Comparison of ENCODE assay signal across 36 cellular contexts in the genomic region with DNA sequence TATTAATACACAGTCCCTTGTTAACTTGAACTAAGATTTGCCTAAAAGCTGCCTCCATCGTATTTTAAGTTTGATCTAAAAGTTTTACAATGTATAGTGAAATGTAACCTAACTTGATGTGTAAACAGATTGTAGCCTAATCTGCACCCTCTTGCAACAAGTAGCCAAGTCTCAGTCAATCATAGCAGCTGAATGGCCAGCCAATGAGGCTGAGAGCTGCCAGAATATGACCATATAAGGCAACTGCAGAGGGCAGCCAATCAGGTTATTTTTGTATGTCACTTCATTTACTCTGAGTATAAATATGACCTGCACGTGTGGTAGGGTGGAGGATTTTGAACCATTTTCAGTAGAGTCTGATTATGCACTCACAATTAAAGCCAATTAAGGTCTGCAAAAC. TPM values are rescaled to one million over a fixed set of nuclear protein-coding genes. Genes with fewer than 3 reads are reported as not detected.
"Had no signal": no experiment of that assay in that cellular context is flagged by ENCODE, and none has a peak within 500 bp of the region (broad histone marks: within the 10 kb centered on the region; RNA-seq: fewer than 3 reads in every experiment).

No MANE protein-coding gene starts in this region.

- DNase-seq: activated B cell treated with CpG ODN at 0.5 μM for 24 hours; activated CD4-positive, alpha-beta memory T cell treated with anti-CD3 and anti-CD28 coated beads for 36 hours; activated CD4-positive, alpha-beta T cell treated with anti-CD3 and anti-CD28 coated beads for 4 hours; activated CD4-positive, alpha-beta T cell treated with anti-CD3 and anti-CD28 coated beads, Interleukin-2, amount 10 ng/mL, durations not matched to agents 24 days and 14 days; activated CD4-positive, alpha-beta T cell treated with anti-CD3 and anti-CD28 coated beads, Interleukin-2, amount 50 U/mL, for 1 hour; activated CD4-positive, alpha-beta T cell treated with anti-CD3 and anti-CD28 coated beads, Interleukin-2, amount 50 U/mL, for 4 hours; activated CD4-positive, CD25-positive, alpha-beta regulatory T cell treated with anti-CD3 and anti-CD28 coated beads, Interleukin-2, amount 50 U/mL, for 72 hours; activated CD8-positive, alpha-beta memory T cell treated with anti-CD3 and anti-CD28 coated beads, Interleukin-2, amount 50 U/mL, for 4 hours; activated CD8-positive, alpha-beta T cell treated with anti-CD3 and anti-CD28 coated beads for 36 hours; activated effector memory CD4-positive, alpha-beta T cell treated with anti-CD3 and anti-CD28 coated beads, Interleukin-2, amount 50 U/mL, for 16 hours; activated gamma-delta T cell treated with Interleukin-2 at 50 U/mL for 16 hours; activated naive CD4-positive, alpha-beta T cell; activated naive CD4-positive, alpha-beta T cell treated with anti-CD3 and anti-CD28 coated beads for 36 hours; activated naive CD4-positive, alpha-beta T cell treated with anti-CD3 and anti-CD28 coated beads, Interleukin-2, amount 50 U/mL, for 16 hours; activated naive CD8-positive, alpha-beta T cell treated with anti-CD3 and anti-CD28 coated beads for 36 hours; activated T-cell treated with anti-CD3 and anti-CD28 coated beads for 4 hours; activated T-cell treated with anti-CD3 and anti-CD28 coated beads, Interleukin-2, amount 50 U/mL, for 1 hour; activated T-cell treated with anti-CD3 and anti-CD28 coated beads, Interleukin-2, amount 50 U/mL, for 4 hours; activated T-cell treated with anti-CD3 and anti-CD28 coated beads, Interleukin-2, amount 50 U/mL, for 72 hours; adrenal gland; amniotic stem cell; aorta; body of pancreas; brain microvascular endothelial cell; central memory CD4-positive, alpha-beta T cell; T-helper 2 cell; T-helper 9 cell had no signal

- H3K36me3 ChIP-seq: adrenal gland, brain microvascular endothelial cell, breast epithelium had no signal

- H3K27me3 ChIP-seq: adrenal gland, body of pancreas, brain microvascular endothelial cell, breast epithelium had no signal

- H3K9me3 ChIP-seq: adrenal gland, body of pancreas had no signal

- ATAC-seq: activated CD8-positive, alpha-beta T cell treated with anti-CD3 and anti-CD28 coated beads for 36 hours; activated naive CD4-positive, alpha-beta T cell treated with anti-CD3 and anti-CD28 coated beads, Interleukin-2, amount 50 U/mL, for 72 hours; activated T-cell treated with anti-CD3 and anti-CD28 coated beads, Interleukin-2, amount 50 U/mL, for 4 hours; activated T-cell treated with anti-CD3 and anti-CD28 coated beads, Interleukin-2, amount 50 U/mL, for 72 hours; activated T-helper 17 cell treated with anti-CD3 and anti-CD28 coated beads, Interleukin-2, amount 50 U/mL, for 72 hours; body of pancreas had no signal

- H3K4me1 ChIP-seq: adrenal gland, body of pancreas, breast epithelium had no signal

- H3K4me3 ChIP-seq: adrenal gland, body of pancreas, breast epithelium had no signal

- H3K27ac ChIP-seq: adrenal gland, body of pancreas, brain microvascular endothelial cell, breast epithelium, VCaP had no signal

RNA-seq across cellular contexts. Expression of gene SPANXN3, which starts 51.2 kb away (rescaled TPM):
- total RNA-seq: activated B cell treated with CpG ODN at 0.5 μM for 24 hours; activated CD4-positive, alpha-beta memory T cell treated with anti-CD3 and anti-CD28 coated beads for 36 hours; activated CD4-positive, alpha-beta T cell treated with anti-CD3 and anti-CD28 coated beads, Interleukin-2, amount 10 ng/mL, durations not matched to agents 24 days and 14 days; activated CD8-positive, alpha-beta memory T cell treated with anti-CD3 and anti-CD28 coated beads for 36 hours; activated CD8-positive, alpha-beta T cell treated with anti-CD3 and anti-CD28 coated beads for 36 hours; activated naive CD4-positive, alpha-beta T cell treated with anti-CD3 and anti-CD28 coated beads for 36 hours; activated naive CD4-positive, alpha-beta T cell treated with anti-CD3 and anti-CD28 coated beads, Interleukin-2, amount 50 U/mL, for 72 hours; activated naive CD8-positive, alpha-beta T cell treated with anti-CD3 and anti-CD28 coated beads for 36 hours; activated T-cell treated with anti-CD3 and anti-CD28 coated beads, Interleukin-2, amount 50 U/mL, for 4 hours; activated T-cell treated with anti-CD3 and anti-CD28 coated beads, Interleukin-2, amount 50 U/mL, for 72 hours; activated T-helper 1 cell treated with anti-CD3 and anti-CD28 coated beads, Interleukin-12 subunit alpha, Interleukin-12 subunit beta, Interleukin-2, Interleukin-4 antibody, amounts not matched to agents 30 ng/mL and 10 ng/mL and 1 ng/mL, durations not matched to agents 14 hours and 24 hours and 36 hours; activated T-helper 17 cell treated with anti-CD3 and anti-CD28 coated beads, Interleukin-2, amount 50 U/mL, for 72 hours; adrenal gland; aorta; astrocyte; body of pancreas; breast epithelium; cardiac septum; cerebellum had no signal
- polyA plus RNA-seq: adrenal gland, aorta had no signal
